In genomic region chr1:156054500-156055342, GRCh38 we compare ENCODE assay signal across 1 cellular context.
TF ChIP-seq lines count a peak whose summit lies in the region.

Gene LAMTOR2 (plus strand): TSS chr1:156054782. CDS start chr1:156054890, 108 bp downstream.

TF ChIP-seq in GM23338, 12 proteins besides CTCF, POLR2A, EP300 and RAD21 (continued from another document):
- peak; percentile 99 for TF ChIP-seq ETS1 (IDR thresholded peaks at IDR 0.05)
- no peak for TF ChIP-seq EZH2phosphoT487 (IDR thresholded peaks at IDR 0.05; ENCODE audit: unreplicated experiment)
TF ChIP-seq in GM23338: peak in this region for 3.
